8 cellular contexts compared by ENCODE assay signal in genomic region chr11:103109818-103110388, GRCh38. TPM values are rescaled to one million over a fixed set of nuclear protein-coding genes. Genes with fewer than 3 reads are reported as not detected.
DNase-seq lines count a peak whose midpoint lies in the region; ATAC-seq and TF ChIP-seq lines count a peak whose summit lies in the region.

No MANE protein-coding gene starts in this region.

- H3K9me3 ChIP-seq in body of pancreas (no peaks in the 10 kb centered on the region), suprapubic skin (no peaks in the 10 kb centered on the region)

- H3K27me3 ChIP-seq in body of pancreas: no peaks in the 10 kb centered on the region
- no peaks in the 10 kb centered on the region for H3K27me3 ChIP-seq in suprapubic skin

- 19 to 22% methylated on average over 26 of the region's 26 CpGs for WGBS in body of pancreas, 2 donors
- WGBS in suprapubic skin: 18% methylated on average over 26 of the region's 26 CpGs

- H3K4me1 ChIP-seq in body of pancreas: peaks cover 11% of the 10 kb centered on the region
- H3K4me1 ChIP-seq in suprapubic skin: peaks cover 22% of the 10 kb centered on the region

- peak overlapping the region; percentile 60 to 63 for H3K4me3 ChIP-seq in body of pancreas
- peak overlapping the region; percentile 70 for H3K4me3 ChIP-seq in suprapubic skin

- no peak for TF ChIP-seq CTCF in 22Rv1 (IDR thresholded peaks at IDR 0.05)
- TF ChIP-seq CTCF in body of pancreas (IDR thresholded peaks at IDR 0.05): no peak
- TF ChIP-seq CTCF in suprapubic skin (IDR thresholded peaks at IDR 0.05): no peak

- DNase-seq in LHCN-M2 (ENCODE audit: low read depth) (peak; percentile 33), body of pancreas (peak in 1 of 4 donors; percentile 6), left kidney (ENCODE audit: low read depth, low spot score) (peak; percentile 46), suprapubic skin (ENCODE audit: low spot score in 2 of 2) (no peak), KBM-7 (no peak)

- peak overlapping the region; percentile 75 for H3K27ac ChIP-seq in 22Rv1
- H3K27ac ChIP-seq in body of pancreas: peak overlapping the region in 3 of 4 donors; percentile 52 to 80 (median 77)
- H3K27ac ChIP-seq in suprapubic skin: peak overlapping the region; percentile 89

- ATAC-seq in GM18517 (IDR thresholded peaks at IDR 0.05; ENCODE audit: unreplicated experiment): peak; percentile 17
- ATAC-seq in body of pancreas: no peak
- no peak for ATAC-seq in HG02852 (IDR thresholded peaks at IDR 0.05; ENCODE audit: unreplicated experiment)

- H3K36me3 ChIP-seq in body of pancreas (replicated peaks in 1 of 2; ENCODE audit: insufficient read depth in 1 of 2, low read depth in 2 of 2) (no peaks in the 10 kb centered on the region), suprapubic skin (peaks cover 6% of the 10 kb centered on the region)

- in situ Hi-C loops in KBM-7 (cut with MboI; ENCODE audit: low pct_unique_long_range_greater_than_20kb, low sequenced_read_pairs): no loop called here

- no peak for TF ChIP-seq EP300 in suprapubic skin (IDR thresholded peaks at IDR 0.05)

- intact Hi-C loops in body of pancreas (cut with DNase I): no loop called here

- TF ChIP-seq POLR2A in body of pancreas (IDR thresholded peaks at IDR 0.05) (no peak), suprapubic skin (IDR thresholded peaks at IDR 0.05) (no peak)

RNA-seq across cellular contexts. Expression of gene DYNC2H1, which starts 0.7 kb away (rescaled TPM):
- total RNA-seq in LHCN-M2 (2014; rRNA removed) (27.7 and 31.7 TPM in 2 replicates), body of pancreas (10 to 100 TPM; 12.2 to 19.5 TPM), suprapubic skin (10 to 100 TPM in 2 of 4 donors, 1 to 10 TPM in 2; 8.4 to 33.2 (median 11.5) TPM)
- 4.7 TPM for polyA plus RNA-seq in LHCN-M2 (2012)

RNA-seq across cellular contexts. Expression of gene DCUN1D5, which starts 17.9 kb away (rescaled TPM):
- total RNA-seq in LHCN-M2 (2014; rRNA removed): 63.3 and 98.1 TPM in 2 replicates
- polyA plus RNA-seq in LHCN-M2 (2012): 39.8 TPM
- 10 to 100 TPM; 16.6 to 70.5 TPM for total RNA-seq in body of pancreas
- total RNA-seq in suprapubic skin: 10 to 100 TPM; 31.2 to 72.2 (median 49.0) TPM

Comparison
In these comparisons a context has a peak if more than half of its experiments do, and no peak if none do; other contexts are left out.
1. DNase-seq: peak in LHCN-M2 (single experiment) and left kidney (single experiment); none in suprapubic skin (0 of 2) and KBM-7 (single experiment).
2. Peak in every context shown above with its lines, with median percentiles within 50 percentile points of each other: H3K27ac ChIP-seq.